2 cellular contexts compared by ENCODE assay signal in the genomic region with DNA sequence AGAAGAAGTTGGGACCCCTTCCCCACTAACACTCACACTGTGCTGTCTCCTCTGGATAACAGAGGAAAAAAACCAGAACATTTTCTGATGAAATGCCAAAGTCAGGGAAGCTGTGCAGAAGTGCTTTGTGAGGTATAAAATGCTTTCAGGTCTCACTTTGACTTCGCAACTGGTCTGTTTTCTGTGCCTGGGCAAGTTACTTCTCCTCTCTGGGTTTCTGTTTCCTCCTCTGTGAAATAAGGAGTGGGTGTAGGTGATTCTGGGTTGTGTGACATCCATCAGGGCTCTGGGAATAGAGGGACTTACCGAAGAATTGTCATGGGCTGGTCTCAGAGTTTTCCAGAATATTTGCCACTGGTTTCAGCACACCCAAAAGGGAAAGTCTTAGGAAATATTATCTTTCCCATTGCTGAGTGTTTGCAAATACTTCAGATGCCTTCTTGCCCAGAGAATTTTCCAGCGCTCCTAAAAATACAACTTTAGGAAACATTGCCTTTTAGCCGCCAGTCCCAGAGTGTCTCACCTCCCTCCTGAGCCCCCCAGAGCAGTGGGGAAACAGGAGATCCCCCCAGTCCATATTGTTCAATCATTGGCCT.
TF ChIP-seq lines count a peak whose summit lies in the region.

No MANE protein-coding gene starts in this region.

TF ChIP-seq in liver, 16 proteins besides CTCF, POLR2A, EP300 and RAD21 (continued from another document):
- TF ChIP-seq, protein P1, sequence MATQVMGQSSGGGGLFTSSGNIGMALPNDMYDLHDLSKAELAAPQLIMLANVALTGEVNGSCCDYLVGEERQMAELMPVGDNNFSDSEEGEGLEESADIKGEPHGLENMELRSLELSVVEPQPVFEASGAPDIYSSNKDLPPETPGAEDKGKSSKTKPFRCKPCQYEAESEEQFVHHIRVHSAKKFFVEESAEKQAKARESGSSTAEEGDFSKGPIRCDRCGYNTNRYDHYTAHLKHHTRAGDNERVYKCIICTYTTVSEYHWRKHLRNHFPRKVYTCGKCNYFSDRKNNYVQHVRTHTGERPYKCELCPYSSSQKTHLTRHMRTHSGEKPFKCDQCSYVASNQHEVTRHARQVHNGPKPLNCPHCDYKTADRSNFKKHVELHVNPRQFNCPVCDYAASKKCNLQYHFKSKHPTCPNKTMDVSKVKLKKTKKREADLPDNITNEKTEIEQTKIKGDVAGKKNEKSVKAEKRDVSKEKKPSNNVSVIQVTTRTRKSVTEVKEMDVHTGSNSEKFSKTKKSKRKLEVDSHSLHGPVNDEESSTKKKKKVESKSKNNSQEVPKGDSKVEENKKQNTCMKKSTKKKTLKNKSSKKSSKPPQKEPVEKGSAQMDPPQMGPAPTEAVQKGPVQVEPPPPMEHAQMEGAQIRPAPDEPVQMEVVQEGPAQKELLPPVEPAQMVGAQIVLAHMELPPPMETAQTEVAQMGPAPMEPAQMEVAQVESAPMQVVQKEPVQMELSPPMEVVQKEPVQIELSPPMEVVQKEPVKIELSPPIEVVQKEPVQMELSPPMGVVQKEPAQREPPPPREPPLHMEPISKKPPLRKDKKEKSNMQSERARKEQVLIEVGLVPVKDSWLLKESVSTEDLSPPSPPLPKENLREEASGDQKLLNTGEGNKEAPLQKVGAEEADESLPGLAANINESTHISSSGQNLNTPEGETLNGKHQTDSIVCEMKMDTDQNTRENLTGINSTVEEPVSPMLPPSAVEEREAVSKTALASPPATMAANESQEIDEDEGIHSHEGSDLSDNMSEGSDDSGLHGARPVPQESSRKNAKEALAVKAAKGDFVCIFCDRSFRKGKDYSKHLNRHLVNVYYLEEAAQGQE (IDR thresholded peaks at IDR 0.05) = peak; percentile 72
- TF ChIP-seq, protein P2, sequence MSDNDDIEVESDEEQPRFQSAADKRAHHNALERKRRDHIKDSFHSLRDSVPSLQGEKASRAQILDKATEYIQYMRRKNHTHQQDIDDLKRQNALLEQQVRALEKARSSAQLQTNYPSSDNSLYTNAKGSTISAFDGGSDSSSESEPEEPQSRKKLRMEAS (IDR thresholded peaks at IDR 0.05) = no peak
- no peak for TF ChIP-seq NR2F2 (IDR thresholded peaks at IDR 0.05)
- TF ChIP-seq EGR1 (IDR thresholded peaks at IDR 0.05; ENCODE audit: low read depth in 2 of 2) = no peak

TF ChIP-seq in HepG2, 621 proteins besides CTCF, POLR2A, EP300 and RAD21 (continued from another document):
- TF ChIP-seq, protein P3, sequence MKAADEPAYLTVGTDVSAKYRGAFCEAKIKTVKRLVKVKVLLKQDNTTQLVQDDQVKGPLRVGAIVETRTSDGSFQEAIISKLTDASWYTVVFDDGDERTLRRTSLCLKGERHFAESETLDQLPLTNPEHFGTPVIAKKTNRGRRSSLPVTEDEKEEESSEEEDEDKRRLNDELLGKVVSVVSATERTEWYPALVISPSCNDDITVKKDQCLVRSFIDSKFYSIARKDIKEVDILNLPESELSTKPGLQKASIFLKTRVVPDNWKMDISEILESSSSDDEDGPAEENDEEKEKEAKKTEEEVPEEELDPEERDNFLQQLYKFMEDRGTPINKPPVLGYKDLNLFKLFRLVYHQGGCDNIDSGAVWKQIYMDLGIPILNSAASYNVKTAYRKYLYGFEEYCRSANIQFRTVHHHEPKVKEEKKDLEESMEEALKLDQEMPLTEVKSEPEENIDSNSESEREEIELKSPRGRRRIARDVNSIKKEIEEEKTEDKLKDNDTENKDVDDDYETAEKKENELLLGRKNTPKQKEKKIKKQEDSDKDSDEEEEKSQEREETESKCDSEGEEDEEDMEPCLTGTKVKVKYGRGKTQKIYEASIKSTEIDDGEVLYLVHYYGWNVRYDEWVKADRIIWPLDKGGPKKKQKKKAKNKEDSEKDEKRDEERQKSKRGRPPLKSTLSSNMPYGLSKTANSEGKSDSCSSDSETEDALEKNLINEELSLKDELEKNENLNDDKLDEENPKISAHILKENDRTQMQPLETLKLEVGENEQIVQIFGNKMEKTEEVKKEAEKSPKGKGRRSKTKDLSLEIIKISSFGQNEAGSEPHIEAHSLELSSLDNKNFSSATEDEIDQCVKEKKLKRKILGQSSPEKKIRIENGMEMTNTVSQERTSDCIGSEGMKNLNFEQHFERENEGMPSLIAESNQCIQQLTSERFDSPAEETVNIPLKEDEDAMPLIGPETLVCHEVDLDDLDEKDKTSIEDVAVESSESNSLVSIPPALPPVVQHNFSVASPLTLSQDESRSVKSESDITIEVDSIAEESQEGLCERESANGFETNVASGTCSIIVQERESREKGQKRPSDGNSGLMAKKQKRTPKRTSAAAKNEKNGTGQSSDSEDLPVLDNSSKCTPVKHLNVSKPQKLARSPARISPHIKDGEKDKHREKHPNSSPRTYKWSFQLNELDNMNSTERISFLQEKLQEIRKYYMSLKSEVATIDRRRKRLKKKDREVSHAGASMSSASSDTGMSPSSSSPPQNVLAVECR (CRISPR knock-in tag; IDR thresholded peaks at IDR 0.05; ENCODE audit: borderline replicate concordance) = no peak
- no peak for TF ChIP-seq BORCS8-MEF2B (CRISPR knock-in tag; IDR thresholded peaks at IDR 0.05)
